ENCODE assay signal across 9 cellular contexts in genomic region chr7:88546808-88547207, GRCh38.
DNase-seq lines count a peak whose midpoint lies in the region; TF ChIP-seq lines count a peak whose summit lies in the region.
"Had no signal": no experiment of that assay in that cellular context is flagged by ENCODE, and none has a peak within 500 bp of the region (broad histone marks: within the 10 kb centered on the region; RNA-seq: fewer than 3 reads in every experiment).

No MANE protein-coding gene starts in this region.

- no peaks in the 10 kb centered on the region for H3F3A ChIP-seq in SU-DHL-6 (ENCODE audit: insufficient read depth)

- H4K20me1 ChIP-seq in SU-DHL-6 (ENCODE audit: low read depth, low read length) = no peaks in the 10 kb centered on the region

- no peak overlapping the region for H2AFZ ChIP-seq in SU-DHL-6 (ENCODE audit: low read depth, low read length, severe bottlenecking)

- H3K36me3 ChIP-seq in SU-DHL-6 (ENCODE audit: low read length) = no peaks in the 10 kb centered on the region

- H3K4me3 Mint-ChIP-seq in activated T-cell treated with anti-CD3 and anti-CD28 coated beads, Interleukin-2, amount 50 U/mL, for 24 hours = no peak overlapping the region
- H3K4me3 Mint-ChIP-seq: central memory CD8-positive, alpha-beta T cell had no signal

- H3K36me3 Mint-ChIP-seq in activated T-cell treated with anti-CD3 and anti-CD28 coated beads, Interleukin-2, amount 50 U/mL, for 24 hours (ENCODE audit: low read depth) = no peaks in the 10 kb centered on the region

- H3K9ac ChIP-seq in SU-DHL-6 (ENCODE audit: low read length) = no peak overlapping the region

- H3K4me2 ChIP-seq in SU-DHL-6 (ENCODE audit: low read depth, low read length, poor library complexity, severe bottlenecking) = no peak overlapping the region

- DNase-seq in A172 (ENCODE audit: low spot score) = peak; percentile 66
- DNase-seq in GM10248 (ENCODE audit: extremely low spot score) = peak; percentile 19
- DNase-seq in HL-60 (ENCODE audit: low read depth in 1 of 2, low spot score in 1 of 2) = peak; percentile 1 to 53
- DNase-seq in iPS-NIHi7 (ENCODE audit: extremely low spot score) = peak; percentile 62
- DNase-seq in activated T-cell treated with anti-CD3 and anti-CD28 coated beads, Interleukin-2, amount 50 U/mL, for 24 hours = no peak
- no peak for DNase-seq in putamen (ENCODE audit: low spot score)
- DNase-seq in activated gamma-delta T cell treated with Interleukin-2 at 50 U/mL for 16 hours = no peak

- H3K27ac ChIP-seq in HL-60 (replicated peaks) = no peak overlapping the region
- H3K27ac ChIP-seq in SU-DHL-6 (ENCODE audit: low read depth, low read length) = no peak overlapping the region

- peaks cover 13% of the 10 kb centered on the region for H3K9me3 Mint-ChIP-seq in activated T-cell treated with anti-CD3 and anti-CD28 coated beads, Interleukin-2, amount 50 U/mL, for 24 hours

- TF ChIP-seq CTCF in GM10248 (IDR thresholded peaks at IDR 0.05; ENCODE audit: control extremely low read depth, extremely low read depth, low read depth, missing control alignments) = peak; percentile 72
- TF ChIP-seq CTCF in HL-60 (IDR thresholded peaks at IDR 0.05; ENCODE audit: insufficient read depth, low read length) = peak; percentile 29
- peak; percentile 59 for TF ChIP-seq CTCF in SU-DHL-6 (IDR thresholded peaks at IDR 0.05; ENCODE audit: insufficient read depth, low read length, poor library complexity, severe bottlenecking)

- no peaks in the 10 kb centered on the region for H3K9me2 ChIP-seq in SU-DHL-6 (replicated peaks; ENCODE audit: insufficient read depth, low read length)

- H3K4me3 ChIP-seq in HL-60 (replicated peaks; ENCODE audit: insufficient read depth, low read length) (no peak overlapping the region), SU-DHL-6 (ENCODE audit: insufficient read depth, low read length, poor library complexity, severe bottlenecking) (no peak overlapping the region)

- H3K27me3 ChIP-seq in HL-60 (ENCODE audit: insufficient read depth, poor library complexity, severe bottlenecking) (no peaks in the 10 kb centered on the region), SU-DHL-6 (ENCODE audit: low read length) (no peaks in the 10 kb centered on the region)

- H3K4me1 Mint-ChIP-seq in activated T-cell treated with anti-CD3 and anti-CD28 coated beads, Interleukin-2, amount 50 U/mL, for 24 hours (ENCODE audit: low read depth) = no peaks in the 10 kb centered on the region
- H3K4me1 Mint-ChIP-seq: central memory CD8-positive, alpha-beta T cell had no signal

- POLR2A ChIA-PET in GM10248 (lab: Yijun Ruan, JAX) = no interaction called here

- H3K9me3 ChIP-seq in SU-DHL-6 (ENCODE audit: insufficient read depth, low read length) = peaks cover 11% of the 10 kb centered on the region; the same call in 1 of the 2 replicates

- no peaks in the 10 kb centered on the region for H3K79me2 ChIP-seq in SU-DHL-6 (ENCODE audit: insufficient read depth, low read length)

- CTCF ChIA-PET in GM10248 (lab: Yijun Ruan, JAX) = interaction anchor here (0.6 to 4.4 kb wide), 6 partner anchors 9 to 1075 kb away, joined by 3 to 29 read pairs (median 14); no protein-coding TSS in a partner anchor

- no peaks in the 10 kb centered on the region for H3K27me3 Mint-ChIP-seq in activated T-cell treated with anti-CD3 and anti-CD28 coated beads, Interleukin-2, amount 50 U/mL, for 24 hours
- H3K27me3 Mint-ChIP-seq: central memory CD8-positive, alpha-beta T cell had no signal

- H3K27ac Mint-ChIP-seq in activated T-cell treated with anti-CD3 and anti-CD28 coated beads, Interleukin-2, amount 50 U/mL, for 24 hours = no peak overlapping the region

Comparison
In these comparisons a context has a peak if more than half of its experiments do, and no peak if none do; other contexts are left out.
1. DNase-seq: peak in A172 (single experiment), GM10248 (single experiment), HL-60 (2 of 2) and iPS-NIHi7 (single experiment); none in activated T-cell treated with anti-CD3 and anti-CD28 coated beads, Interleukin-2, amount 50 U/mL, for 24 hours (single experiment), putamen (single experiment) and activated gamma-delta T cell treated with Interleukin-2 at 50 U/mL for 16 hours (single experiment).
2. Peak in every context shown above with its lines, with median percentiles within 50 percentile points of each other: CTCF ChIP-seq.